In genomic region chr14:104752735-104753527, GRCh38 we compare ENCODE assay signal across 8 cellular contexts. TPM values are rescaled to one million over a fixed set of nuclear protein-coding genes. Genes with fewer than 3 reads are reported as not detected.
DNase-seq lines count a peak whose midpoint lies in the region; ATAC-seq and TF ChIP-seq lines count a peak whose summit lies in the region.

TSS of gene SIVA1 (plus strand) at chr14:104753147. CDS start at chr14:104753202, 55 bp downstream.

- H3K4me3 Mint-ChIP-seq in CD8-positive, alpha-beta memory T cell = peak within 1 kb of the TSS; percentile 88 to 93 (median 92)

- peak within 1 kb of the TSS; percentile 86 to 97 (median 92) for H3K27ac Mint-ChIP-seq in CD8-positive, alpha-beta memory T cell

- intact Hi-C loops in lower lobe of right lung (cut with DNase I) = no loop called here

- H3K4me1 Mint-ChIP-seq in CD8-positive, alpha-beta memory T cell = peaks cover 27 to 58% (median 28%) of the 10 kb centered on the region in 3 donors

- H3K4me3 ChIP-seq in CD8-positive, alpha-beta memory T cell (ENCODE audit: low read length) = peak within 1 kb of the TSS; percentile 87
- peak within 1 kb of the TSS; percentile 98 for H3K4me3 ChIP-seq in lower lobe of right lung

- peak within 1 kb of the TSS; percentile 91 for H3K27ac ChIP-seq in CD8-positive, alpha-beta memory T cell (ENCODE audit: low read depth, low read length)
- H3K27ac ChIP-seq in lower lobe of right lung = peak within 1 kb of the TSS; percentile 98

- peak; percentile 98 to 99 (median 99) for DNase-seq in CD8-positive, alpha-beta memory T cell
- DNase-seq in HS-5 (ENCODE audit: low read depth) (peak; percentile 89), lower lobe of right lung (peak; percentile 100)
- DNase-seq in NK-92 treated with Interleukin-12 subunit alpha and Interleukin-12 subunit beta, amount 100 ng/mL, for 24 hours (lab: John Stamatoyannopoulos, UW) = peak; percentile 100
- DNase-seq in activated CD8-positive, alpha-beta memory T cell treated with anti-CD3 and anti-CD28 coated beads for 24 hours = peak; percentile 99
- peak; percentile 99 for DNase-seq in effector CD4-positive, alpha-beta T cell
- peak; percentile 99 to 100 (median 100) for DNase-seq in stimulated activated CD4-positive, alpha-beta T cell treated with anti-CD3 and anti-CD28 coated beads, TNF-alpha, amount 100 ng/mL, for 24 hours (ENCODE audit: low read depth in 3 of 3)

- POLR2A ChIA-PET in CD8-positive, alpha-beta memory T cell (lab: Charles Lee) = interaction anchor here (0.6 to 1.9 kb wide), 11 partner anchors 10 to 562 kb away, joined by 3 to 12 read pairs (median 3); partner anchors contain the start of genes BTBD6, PACS2 and ZBTB42

- ATAC-seq in GM19468 (IDR thresholded peaks at IDR 0.05; ENCODE audit: extremely low read depth, unreplicated experiment) (peak; percentile 79), lower lobe of right lung (peak; percentile 97)

- peaks cover 4% of the 10 kb centered on the region for H3K36me3 ChIP-seq in CD8-positive, alpha-beta memory T cell (ENCODE audit: insufficient read depth, low read length)
- peaks cover 29% of the 10 kb centered on the region for H3K36me3 ChIP-seq in lower lobe of right lung

- peaks cover 0 to 41% (median 6%) of the 10 kb centered on the region in 3 donors for H3K36me3 Mint-ChIP-seq in CD8-positive, alpha-beta memory T cell

- H3K4me1 ChIP-seq in CD8-positive, alpha-beta memory T cell (ENCODE audit: insufficient read depth, low read length) = peaks cover 20% of the 10 kb centered on the region
- peaks cover 22% of the 10 kb centered on the region for H3K4me1 ChIP-seq in lower lobe of right lung

- CTCF ChIA-PET in CD8-positive, alpha-beta memory T cell (lab: Charles Lee) = interaction anchor here (0.7 to 3.4 kb wide), 7 partner anchors 11 to 778 kb away, joined by 3 to 16 read pairs (median 4); no protein-coding TSS in a partner anchor

- no peaks in the 10 kb centered on the region for H3K27me3 ChIP-seq in CD8-positive, alpha-beta memory T cell (ENCODE audit: insufficient read depth, low read length, poor library complexity, severe bottlenecking)
- no peaks in the 10 kb centered on the region for H3K27me3 ChIP-seq in lower lobe of right lung (ENCODE audit: low read depth)

- no peaks in the 10 kb centered on the region for H3K9me3 ChIP-seq in CD8-positive, alpha-beta memory T cell (ENCODE audit: low read length)
- H3K9me3 ChIP-seq in lower lobe of right lung = no peaks in the 10 kb centered on the region

- no peak for TF ChIP-seq CTCF in lower lobe of right lung (IDR thresholded peaks at IDR 0.05)

- no peaks in the 10 kb centered on the region for H3K27me3 Mint-ChIP-seq in CD8-positive, alpha-beta memory T cell

- H3K9me3 Mint-ChIP-seq in CD8-positive, alpha-beta memory T cell = no peaks in the 10 kb centered on the region

RNA-seq across cellular contexts. Expression of gene SIVA1, which starts in this region (rescaled TPM):
- total RNA-seq in CD8-positive, alpha-beta memory T cell = 100 to 1,000 TPM; 150 to 175 TPM
- 227 TPM for polyA plus RNA-seq in CD8-positive, alpha-beta memory T cell
- total RNA-seq in lower lobe of right lung = 66.3 TPM

Comparison
In these comparisons a context has a peak if more than half of its experiments do, and no peak if none do; other contexts are left out.
1. Peak in every context shown above with its lines: DNase-seq, ATAC-seq, H3K4me3 ChIP-seq and H3K27ac ChIP-seq.